ENCODE assay signal across 14 cellular contexts in genomic region chr1:94298861-94299260, GRCh38.
DNase-seq lines count a peak whose midpoint lies in the region; ATAC-seq, FAIRE-seq and TF ChIP-seq lines count a peak whose summit lies in the region.
"Had no signal": no experiment of that assay in that cellular context is flagged by ENCODE, and none has a peak within 500 bp of the region (broad histone marks: within the 10 kb centered on the region; RNA-seq: fewer than 3 reads in every experiment).

No MANE protein-coding gene starts in this region.

- DNase-seq in PC-3 (no peak), dermis microvascular lymphatic vessel endothelial cell (ENCODE audit: low read depth in 2 of 2) (peak; percentile 78 to 79), keratinocyte (ENCODE audit: low read depth, low spot score) (no peak), testis (peak; percentile 38), GM19238 (ENCODE audit: insufficient read length, low spot score) (no peak), cerebellar cortex (ENCODE audit: low spot score) (no peak)
- no peak for DNase-seq in activated CD8-positive, alpha-beta memory T cell treated with anti-CD3 and anti-CD28 coated beads, Interleukin-2, amount 50 U/mL, for 48 hours
- DNase-seq: activated T-cell treated with anti-CD3 and anti-CD28 coated beads for 4 hours; anterior cingulate cortex; CD4-positive, alpha-beta memory T cell; RPMI8226; WERI-Rb-1 had no signal

- H3K27ac ChIP-seq in PC-3 (ENCODE audit: low read length) (0 out of 2 replicates have a peak overlapping the region, but pooled peaks have one; percentile 3), keratinocyte (ENCODE audit: control insufficient read depth, insufficient read depth, low read length) (no peak overlapping the region), testis (no peak overlapping the region)
- H3K27ac ChIP-seq: HL-60, WERI-Rb-1 had no signal

- 39 to 43% methylated on average over 2 of the region's 2 CpGs for WGBS in testis, 2 donors

- H3K27me3 ChIP-seq in PC-3 (ENCODE audit: low read length) = no peaks in the 10 kb centered on the region
- no peaks in the 10 kb centered on the region for H3K27me3 ChIP-seq in keratinocyte (ENCODE audit: control insufficient read depth, extremely low read depth, insufficient read depth, low read length)
- H3K27me3 ChIP-seq in testis = no peaks in the 10 kb centered on the region

- intact Hi-C loops in PC-3 (cut with micrococcal nuclease) (loop anchor here (1.0 kb wide), 1 partner anchor 23 kb away; no protein-coding TSS in a partner anchor), testis (cut with DNase I; ENCODE audit: low total_unique reads) (no loop called here)

- H3K79me2 ChIP-seq in PC-3 (ENCODE audit: low read length) = 0 out of 2 replicates have a peak, but pooled peaks cover 3% of the 10 kb centered on the region
- H3K79me2 ChIP-seq in keratinocyte (ENCODE audit: control insufficient read depth, insufficient read depth, low read length) = no peaks in the 10 kb centered on the region

- no peak overlapping the region for H3K4me3 ChIP-seq in PC-3 (ENCODE audit: low read length)
- H3K4me3 ChIP-seq in keratinocyte (ENCODE audit: control insufficient read depth in 2 of 3, extremely low read depth in 1 of 3, insufficient read depth in 2 of 3, low read depth in 1 of 3, low read length in 3 of 3) = no peak overlapping the region
- no peak overlapping the region for H3K4me3 ChIP-seq in testis

- TF ChIP-seq CTCF in PC-3 (conservative IDR thresholded peaks at IDR 0.05; ENCODE audit: low read depth, low read length) (no peak), keratinocyte (optimal IDR thresholded peaks at IDR 0.05 in 1 of 3, IDR thresholded peaks at IDR 0.05 in 1 of 3, conservative IDR thresholded peaks at IDR 0.05 in 1 of 3; ENCODE audit: extremely low read depth in 1 of 3, insufficient read depth in 2 of 3, low read length in 3 of 3) (no peak), testis (IDR thresholded peaks at IDR 0.05) (no peak)

- FAIRE-seq in keratinocyte (lab: Jason Lieb, UNC) = peak; percentile 5

- H4K20me1 ChIP-seq in PC-3 (ENCODE audit: low read length) (no peaks in the 10 kb centered on the region), keratinocyte (ENCODE audit: control insufficient read depth, extremely low read depth, insufficient read depth, low read length) (no peaks in the 10 kb centered on the region)

- dilution Hi-C loops in keratinocyte (cut with MboI; ENCODE audit: extremely low pct_ligation_motif_present, low sequenced_read_pairs) = no loop called here

- no peaks in the 10 kb centered on the region for H3K9me3 ChIP-seq in PC-3 (ENCODE audit: low read length)
- no peaks in the 10 kb centered on the region for H3K9me3 ChIP-seq in keratinocyte (ENCODE audit: control insufficient read depth, low read depth, low read length)
- H3K9me3 ChIP-seq in testis = no peaks in the 10 kb centered on the region

- BruUV-seq in PC-3 (replicated peaks; lab: Mats Ljungman, UMichigan) = no TSS peak

- POLR2A ChIA-PET in PC-3 (lab: Charles Lee; ENCODE audit: unreplicated experiment) = interaction anchor here (1.0 kb wide), 2 partner anchors 44 to 50 kb away, joined by 3 to 9 read pairs; no protein-coding TSS in a partner anchor

- H3K36me3 ChIP-seq in PC-3 (ENCODE audit: low read depth, low read length) = no peaks in the 10 kb centered on the region
- no peaks in the 10 kb centered on the region for H3K36me3 ChIP-seq in keratinocyte (ENCODE audit: control insufficient read depth in 2 of 2, extremely low read depth in 1 of 2, insufficient read depth in 2 of 2, low read length in 2 of 2)
- no peaks in the 10 kb centered on the region for H3K36me3 ChIP-seq in testis (ENCODE audit: low read depth, missing control alignments)
- H3K36me3 ChIP-seq: WERI-Rb-1 had no signal

- no peaks in the 10 kb centered on the region for H3F3A ChIP-seq in PC-3 (ENCODE audit: low read length, unreplicated experiment)

- no peaks in the 10 kb centered on the region for H3K9me1 ChIP-seq in keratinocyte (ENCODE audit: control insufficient read depth, extremely low read depth, insufficient read depth, low read length)

- H3K9me2 ChIP-seq in PC-3 (replicated peaks; ENCODE audit: low read length) = no peaks in the 10 kb centered on the region

- TF ChIP-seq POLR2A in testis (IDR thresholded peaks at IDR 0.05) = no peak

- ATAC-seq in PC-3 = peak; percentile 28; the same call in 1 of the 2 replicates
- no peak for ATAC-seq in HG02623 (IDR thresholded peaks at IDR 0.05; ENCODE audit: unreplicated experiment)

- H3K4me2 ChIP-seq in PC-3 (ENCODE audit: low read length) (no peak overlapping the region), keratinocyte (ENCODE audit: control insufficient read depth, extremely low read depth, insufficient read depth, low read depth, low read length) (no peak overlapping the region)

- H2AFZ ChIP-seq in PC-3 (ENCODE audit: low read length) (no peak overlapping the region), keratinocyte (ENCODE audit: control insufficient read depth, low read length) (peak overlapping the region; percentile 60)

- peaks cover 60% of the 10 kb centered on the region for H3K4me1 ChIP-seq in PC-3 (ENCODE audit: insufficient read depth, low read length)
- H3K4me1 ChIP-seq in keratinocyte (ENCODE audit: control insufficient read depth, extremely low read depth, insufficient read depth, low read length) = peaks cover 33% of the 10 kb centered on the region
- no peaks in the 10 kb centered on the region for H3K4me1 ChIP-seq in testis

- no peak overlapping the region for H3K9ac ChIP-seq in PC-3 (ENCODE audit: low read length)
- no peak overlapping the region for H3K9ac ChIP-seq in keratinocyte (ENCODE audit: control insufficient read depth, extremely low read depth, insufficient read depth, low read length)

- CTCF ChIA-PET in PC-3 (lab: Charles Lee) = interaction anchor here (0.6 kb wide), 1 partner anchor 66 kb away, joined by 3 read pairs; no protein-coding TSS in a partner anchor

Comparison
In these comparisons a context has a peak if more than half of its experiments do, and no peak if none do; other contexts are left out.
1. DNase-seq: peak in dermis microvascular lymphatic vessel endothelial cell (2 of 2) and testis (single experiment); none in PC-3 (single experiment), keratinocyte (single experiment), GM19238 (single experiment), cerebellar cortex (single experiment) and activated CD8-positive, alpha-beta memory T cell treated with anti-CD3 and anti-CD28 coated beads, Interleukin-2, amount 50 U/mL, for 48 hours (single experiment).